6 cellular contexts compared by ENCODE assay signal in genomic region chrX:130272111-130272652, GRCh38. TPM values are rescaled to one million over a fixed set of nuclear protein-coding genes. Genes with fewer than 3 reads are reported as not detected.
DNase-seq lines count a peak whose midpoint lies in the region; TF ChIP-seq lines count a peak whose summit lies in the region.
"Not testable (repeated sequence)": the region's sequence is repeated elsewhere in the genome, so short reads cannot be mapped to it uniquely, and the experiment has no call there.

No MANE protein-coding gene starts in this region.

- not testable (repeated sequence) for H3K9me3 ChIP-seq in HEK293 (ENCODE audit: control insufficient read depth, insufficient read depth, low read depth, low read length); SK-N-MC (ENCODE audit: low read depth, low read length)

- DNase-seq in DMS53 (lab: John Stamatoyannopoulos, UW) (peak; percentile 20), NCI-H2107 (lab: John Stamatoyannopoulos, UW) (peak; percentile 8), kidney tubule cell (ENCODE audit: low spot score) (peak; percentile 29), renal cortical epithelial cell (ENCODE audit: low read depth) (peak; percentile 38)
- not testable (repeated sequence) for DNase-seq in SK-N-MC (ENCODE audit: low read depth, low spot score)

- H3K27ac ChIP-seq in HEK293 (ENCODE audit: extremely low read depth, low read depth, low read length), result not testable (repeated sequence)
- H3K27ac ChIP-seq in SK-N-MC, result peak overlapping the region; percentile 92

- not testable (repeated sequence) for H3K9ac ChIP-seq in SK-N-MC (ENCODE audit: insufficient read length)

- not testable (repeated sequence) for H3K4me1 ChIP-seq in HEK293 (ENCODE audit: control insufficient read depth, insufficient read depth, low read length)

- H3K4me3 ChIP-seq in HEK293 (ENCODE audit: low read depth, low read length); SK-N-MC: not testable (repeated sequence)

- not testable (repeated sequence) for TF ChIP-seq CTCF in HEK293 (tag by site-specific recombination; IDR thresholded peaks at IDR 0.05)

- CTCF ChIA-PET in HEK293 (lab: Yijun Ruan, JAX), result interaction anchor here (0.6 kb wide), 1 partner anchor 9 kb away, joined by 4 read pairs; no protein-coding TSS in a partner anchor

- POLR2A ChIA-PET in HEK293 (lab: Yijun Ruan, JAX), result not testable (repeated sequence)

- H3K36me3 ChIP-seq in HEK293 (ENCODE audit: control insufficient read depth in 2 of 2, insufficient read depth in 1 of 2, low read length in 2 of 2); SK-N-MC (ENCODE audit: insufficient read depth, low read length): not testable (repeated sequence)

TF ChIP-seq in HEK293, 187 proteins besides CTCF, POLR2A, EP300 and RAD21:
- TF ChIP-seq ZBTB44 (tag by site-specific recombination; IDR thresholded peaks at IDR 0.05), result peak; percentile 77
- peak; percentile 66 for TF ChIP-seq ZFHX2 (tag by site-specific recombination; conservative IDR thresholded peaks at IDR 0.05)
- TF ChIP-seq EGR2 (tag by site-specific recombination; IDR thresholded peaks at IDR 0.05; ENCODE audit: low read depth), result peak; percentile 34; the same call in 1 of the 2 replicates

RNA-seq across cellular contexts. Expression of gene ZNF280C, which starts 3.5 kb away (rescaled TPM):
- total RNA-seq in renal cortical epithelial cell, result 2.6 and 6.0 TPM in 2 replicates
